Comparison of ENCODE assay signal across 28 cellular contexts in genomic region chr12:98543701-98544100, GRCh38. TPM values are rescaled to one million over a fixed set of nuclear protein-coding genes. Genes with fewer than 3 reads are reported as not detected.
DNase-seq lines count a peak whose midpoint lies in the region; ATAC-seq, FAIRE-seq and TF ChIP-seq lines count a peak whose summit lies in the region.
"Had no signal": no experiment of that assay in that cellular context is flagged by ENCODE, and none has a peak within 500 bp of the region (broad histone marks: within the 10 kb centered on the region; RNA-seq: fewer than 3 reads in every experiment).

No MANE protein-coding gene starts in this region.

- intact Hi-C loops in posterior vena cava (cut with DNase I): no loop called here

- H3K36me3 Mint-ChIP-seq in activated T-cell treated with anti-CD3 and anti-CD28 coated beads, Interleukin-2, amount 50 U/mL, for 72 hours (ENCODE audit: insufficient read depth in 2 of 2): peaks cover 14 to 46% of the 10 kb centered on the region in 2 donors

- peaks cover 0 to 10% of the 10 kb centered on the region in 2 donors for H3K36me3 ChIP-seq in small intestine (ENCODE audit: control insufficient read depth in 2 of 2, insufficient read depth in 2 of 2, low read length in 2 of 2)

- peaks cover 7% of the 10 kb centered on the region for H3K4me1 Mint-ChIP-seq in activated T-cell treated with anti-CD3 and anti-CD28 coated beads, Interleukin-2, amount 50 U/mL, for 72 hours (ENCODE audit: low read depth)

- H3K27me3 ChIP-seq in small intestine (ENCODE audit: control insufficient read depth in 2 of 2, insufficient read depth in 2 of 2, low read length in 2 of 2): no peaks in the 10 kb centered on the region
- H3K27me3 ChIP-seq: SJCRH30 had no signal

- H3K4me3 ChIP-seq in fibroblast of mammary gland (ENCODE audit: control insufficient read depth, low read depth, low read length) (no peak overlapping the region), small intestine (ENCODE audit: low read depth in 1 of 2, low read length in 2 of 2) (no peak overlapping the region)
- H3K4me3 ChIP-seq: HAP-1, SJCRH30 had no signal

- H3K4me1 ChIP-seq in small intestine (ENCODE audit: control insufficient read depth in 2 of 2, insufficient read depth in 1 of 2, low read depth in 1 of 2, low read length in 1 of 2): no peaks in the 10 kb centered on the region
- H3K4me1 ChIP-seq: Caco-2, HAP-1, SJCRH30 had no signal

- no peaks in the 10 kb centered on the region for H3K27me3 Mint-ChIP-seq in activated T-cell treated with anti-CD3 and anti-CD28 coated beads, Interleukin-2, amount 50 U/mL, for 72 hours (ENCODE audit: low read depth)
- H3K27me3 Mint-ChIP-seq: T-cell had no signal

- H3K4me3 Mint-ChIP-seq in activated T-cell treated with anti-CD3 and anti-CD28 coated beads, Interleukin-2, amount 50 U/mL, for 72 hours: no peak overlapping the region
- H3K4me3 Mint-ChIP-seq: CD8-positive, alpha-beta T cell; T-cell had no signal

- H3K27ac Mint-ChIP-seq in activated T-cell treated with anti-CD3 and anti-CD28 coated beads, Interleukin-2, amount 50 U/mL, for 72 hours: peak overlapping the region; percentile 71
- H3K27ac Mint-ChIP-seq: CD8-positive, alpha-beta T cell; T-cell had no signal

- FAIRE-seq in small intestine (lab: Jason Lieb, UNC): peak; percentile 80

- ATAC-seq in activated T-cell treated with anti-CD3 and anti-CD28 coated beads, Interleukin-2, amount 50 U/mL, for 72 hours (replicated peaks in 1 of 2): no peak
- ATAC-seq in HG02870 (IDR thresholded peaks at IDR 0.05; ENCODE audit: unreplicated experiment) (peak; percentile 52), GM18858 (IDR thresholded peaks at IDR 0.05; ENCODE audit: unreplicated experiment) (no peak)
- ATAC-seq: CD8-positive, alpha-beta T cell; PC-3; Right ventricle myocardium inferior; SK-N-SH treated with all-trans-retinoic acid at 6 μM for 48 hours; T-cell had no signal

- no peaks in the 10 kb centered on the region for H3K9me3 ChIP-seq in small intestine (ENCODE audit: control insufficient read depth, low read depth)
- H3K9me3 ChIP-seq: Caco-2, HAP-1, SJCRH30 had no signal

- H3K9me3 Mint-ChIP-seq in activated T-cell treated with anti-CD3 and anti-CD28 coated beads, Interleukin-2, amount 50 U/mL, for 72 hours: no peaks in the 10 kb centered on the region
- H3K9me3 Mint-ChIP-seq: CD8-positive, alpha-beta T cell; T-cell had no signal

- no peak for TF ChIP-seq CTCF in fibroblast of mammary gland (conservative IDR thresholded peaks at IDR 0.05; ENCODE audit: control insufficient read depth, insufficient read depth, low read depth, low read length)

- no peak for DNase-seq in activated T-cell treated with anti-CD3 and anti-CD28 coated beads, Interleukin-2, amount 50 U/mL, for 72 hours
- DNase-seq in activated T-cell treated with anti-CD3 and anti-CD28 coated beads, Interleukin-2, amount 50 U/mL, for 1 hour: no peak
- DNase-seq in fibroblast of mammary gland (ENCODE audit: low read depth) (peak; percentile 4), small intestine (no peak), kidney glomerular epithelial cell (lab: John Stamatoyannopoulos, UW) (no peak), posterior vena cava (ENCODE audit: low spot score) (no peak)
- DNase-seq: 8988T; C1 segment of cervical spinal cord; Caco-2; CD8-positive, alpha-beta T cell; GDM1; GOT3; Karpas-422; NCI-H1105 treated with DMSO at 0.1 percent for 48 hours; NCI-H146; NCI-H1930; NCI-H446; NCI-H524 treated with DMSO at 0.1 percent for 48 hours; NCI-H774; PC-3; SJCRH30; T-cell had no signal

- no peak overlapping the region for H3K27ac ChIP-seq in small intestine (ENCODE audit: low read depth in 1 of 2, low read length in 1 of 2)
- H3K27ac ChIP-seq: HL-60, SJCRH30 had no signal

RNA-seq across cellular contexts. Expression of gene TMPO, which starts 28.3 kb away (rescaled TPM):
- 100 to 1,000 TPM; 236 to 248 TPM for total RNA-seq in activated T-cell treated with anti-CD3 and anti-CD28 coated beads, Interleukin-2, amount 50 U/mL, for 72 hours
- 10 to 100 TPM; 19.5 to 66.4 (median 24.4) TPM for polyA plus RNA-seq in small intestine
- 10 to 100 TPM; 25.8 to 28.0 TPM for total RNA-seq in posterior vena cava

RNA-seq across cellular contexts. Expression of gene SLC25A3, which starts 49.8 kb away (rescaled TPM):
- total RNA-seq in activated T-cell treated with anti-CD3 and anti-CD28 coated beads, Interleukin-2, amount 50 U/mL, for 72 hours: 100 to 1,000 TPM; 579 to 697 TPM
- 100 to 1,000 TPM; 538 to 968 (median 837) TPM for polyA plus RNA-seq in small intestine
- total RNA-seq in posterior vena cava: 100 to 1,000 TPM; 319 to 337 TPM

Comparison
In these comparisons a context has a peak if more than half of its experiments do, and no peak if none do; other contexts are left out.
1. RNA of gene TMPO, which starts 28.3 kb away (total RNA-seq): 236 to 248 TPM in activated T-cell treated with anti-CD3 and anti-CD28 coated beads, Interleukin-2, amount 50 U/mL, for 72 hours; 25.8 to 28.0 TPM in posterior vena cava; every median in the first group is over 4 times any median in the second.